Comparison of ENCODE assay signal across 8 cellular contexts in the genomic region with DNA sequence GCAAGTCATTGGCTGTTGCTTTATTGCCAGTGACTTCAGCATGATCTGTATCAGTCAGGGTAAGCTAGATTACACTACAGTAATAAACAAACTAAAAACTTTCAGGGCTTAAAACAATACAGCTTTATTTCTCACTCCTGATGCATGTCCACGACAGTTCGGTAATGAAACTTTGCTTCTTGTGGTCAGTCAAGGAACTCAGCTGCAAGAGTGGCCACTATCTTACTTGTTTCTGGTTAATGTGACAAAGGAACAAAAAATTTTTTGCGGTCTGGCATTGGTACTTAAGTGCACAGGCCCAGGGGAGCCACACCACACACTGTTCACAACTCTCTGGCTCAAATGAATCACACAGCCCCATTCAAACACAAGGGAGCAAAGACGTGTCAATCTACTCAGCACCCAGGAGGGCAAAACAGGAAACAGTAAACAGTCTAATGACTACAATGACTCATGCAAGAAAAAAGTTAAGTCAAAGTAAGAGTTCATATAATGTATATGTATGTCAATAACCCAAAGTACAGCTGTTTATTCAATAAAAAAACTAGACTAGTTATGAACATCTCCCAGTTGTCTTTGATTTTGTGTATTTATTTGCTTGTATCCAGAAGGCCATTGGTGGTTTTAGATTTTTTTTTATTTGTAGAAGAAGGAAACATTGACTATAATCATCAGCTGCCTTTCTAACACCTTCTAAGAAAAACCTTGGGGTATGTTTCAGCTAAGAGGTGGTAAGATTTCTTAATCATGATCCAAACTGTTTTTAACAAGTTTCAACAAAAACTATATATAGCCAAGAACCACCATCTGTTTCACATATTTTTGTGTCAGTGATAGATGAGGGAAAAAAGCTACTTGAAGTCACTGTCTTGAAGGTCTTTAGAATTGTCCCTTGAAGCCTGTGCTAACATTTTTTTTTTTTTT.
DNase-seq lines count a peak whose midpoint lies in the region; ATAC-seq, FAIRE-seq and TF ChIP-seq lines count a peak whose summit lies in the region.

No MANE protein-coding gene starts in this region.

- H3K27me3 Mint-ChIP-seq in activated naive CD4-positive, alpha-beta T cell treated with anti-CD3 and anti-CD28 coated beads, Interleukin-2, amount 50 U/mL, for 24 hours = peaks cover 2% of the 10 kb centered on the region

- no peaks in the 10 kb centered on the region for H3K27me3 ChIP-seq in HepG2 (ENCODE audit: control insufficient read depth in 1 of 2, insufficient read depth in 2 of 2, low read length in 2 of 2)

- WGBS in HepG2 (ENCODE audit: low lambda C conversion rate) = 0% methylated on average over 4 of the region's 4 CpGs

- no peak for TF ChIP-seq RAD21 in HepG2 (CRISPR knock-in tag; IDR thresholded peaks at IDR 0.05)

- no peak for TF ChIP-seq POLR2A in HepG2 (IDR thresholded peaks at IDR 0.05; ENCODE audit: insufficient read depth in 1 of 2, low read depth in 2 of 2, low read length in 2 of 2)

- H3K36me3 ChIP-seq in HepG2 (replicated peaks in 1 of 2; ENCODE audit: control insufficient read depth in 1 of 2, insufficient read depth in 2 of 2, low read length in 2 of 2) = no peaks in the 10 kb centered on the region

- no peaks in the 10 kb centered on the region for H3K36me3 Mint-ChIP-seq in activated naive CD4-positive, alpha-beta T cell treated with anti-CD3 and anti-CD28 coated beads, Interleukin-2, amount 50 U/mL, for 24 hours

- intact Hi-C loops in HepG2 (cut with micrococcal nuclease; ENCODE audit: unreplicated experiment) = no loop called here

- peaks cover 19% of the 10 kb centered on the region for H3K4me1 Mint-ChIP-seq in activated naive CD4-positive, alpha-beta T cell treated with anti-CD3 and anti-CD28 coated beads, Interleukin-2, amount 50 U/mL, for 24 hours

- no peak overlapping the region for H3K4me3 Mint-ChIP-seq in activated naive CD4-positive, alpha-beta T cell treated with anti-CD3 and anti-CD28 coated beads, Interleukin-2, amount 50 U/mL, for 24 hours

- H3K4me1 ChIP-seq in HepG2 (ENCODE audit: insufficient read depth, low read length) = no peaks in the 10 kb centered on the region

- DNase-seq in HEK293T (ENCODE audit: extremely low spot score) (no peak), NAMALWA (ENCODE audit: low spot score) (peak; percentile 69), HepG2 (ENCODE audit: low spot score) (no peak), NCI-H2029 (lab: John Stamatoyannopoulos, UW) (no peak), NCI-H526 (lab: John Stamatoyannopoulos, UW) (no peak)
- DNase-seq in stimulated activated naive CD8-positive, alpha-beta T cell treated with anti-CD3 and anti-CD28 coated beads, Interleukin-15, Interleukin-2, amounts not matched to agents 100 U/mL and 50 U/mL, for 24 hours = peak; percentile 54

- H3K27ac Mint-ChIP-seq in activated naive CD4-positive, alpha-beta T cell treated with anti-CD3 and anti-CD28 coated beads, Interleukin-2, amount 50 U/mL, for 24 hours = peak overlapping the region; percentile 66

- no peaks in the 10 kb centered on the region for H3K9me3 ChIP-seq in HepG2 (ENCODE audit: low read length)

- POLR2A ChIA-PET in HEK293T (lab: Yijun Ruan, JAX) = no interaction called here
- POLR2A ChIA-PET in HepG2 (lab: Yijun Ruan, JAX) = no interaction called here

- in situ Hi-C loops in HepG2 (cut with HindIII; ENCODE audit: extremely low pct_ligation_motif_present, low pct_unique_long_range_greater_than_20kb) = no loop called here

- H3K4me3 ChIP-seq in HepG2 (replicated peaks in 1 of 3; ENCODE audit: insufficient read depth in 1 of 3, low read depth in 2 of 3, low read length in 3 of 3) = no peak overlapping the region

- H3K4me2 ChIP-seq in HepG2 (ENCODE audit: low read depth, low read length) = no peak overlapping the region

- CTCF ChIA-PET in HEK293T (lab: Yijun Ruan, JAX) = interaction anchor here (0.6 kb wide), 1 partner anchor 151 kb away, joined by 3 read pairs; no protein-coding TSS in a partner anchor
- CTCF ChIA-PET in HepG2 (lab: Yijun Ruan, JAX; ENCODE audit: low intra/inter-chr PET ratio, low total read pairs) = no interaction called here

- no peaks in the 10 kb centered on the region for H4K20me1 ChIP-seq in HepG2 (ENCODE audit: insufficient read depth, low read length)

- no peak overlapping the region for H3K9ac ChIP-seq in HepG2 (ENCODE audit: insufficient read depth, low read depth, low read length)

- H3K79me2 ChIP-seq in HepG2 (ENCODE audit: insufficient read depth, low read length) = no peaks in the 10 kb centered on the region

- TF ChIP-seq EP300 in HepG2 (IDR thresholded peaks at IDR 0.05; ENCODE audit: low read depth in 2 of 2, low read length in 2 of 2) (no peak), HepG2 (CRISPR knock-in tag; IDR thresholded peaks at IDR 0.05; ENCODE audit: borderline replicate concordance) (no peak)

- no peak for FAIRE-seq in HepG2 (lab: Jason Lieb, UNC)

- no TSS peak for BruUV-seq in HepG2 (replicated peaks; lab: Mats Ljungman, UMichigan)

- H3K9me3 Mint-ChIP-seq in activated naive CD4-positive, alpha-beta T cell treated with anti-CD3 and anti-CD28 coated beads, Interleukin-2, amount 50 U/mL, for 24 hours = no peaks in the 10 kb centered on the region

- H2AFZ ChIP-seq in HepG2 (ENCODE audit: low read length) = no peak overlapping the region

- TF ChIP-seq CTCF in HepG2 (CRISPR knock-in tag; IDR thresholded peaks at IDR 0.05) = no peak

- no peak overlapping the region for H3K27ac ChIP-seq in HepG2 (ENCODE audit: extremely low read length, insufficient read depth, low read length)

- peak; percentile 99 for ATAC-seq in GM18499 (IDR thresholded peaks at IDR 0.05; ENCODE audit: insufficient read depth, unreplicated experiment)
- ATAC-seq in HepG2 = peak; percentile 63; the same call in 2 of the 3 replicates
- peak; percentile 99 for ATAC-seq in stimulated activated naive CD8-positive, alpha-beta T cell treated with anti-CD3 and anti-CD28 coated beads, Interleukin-15, Interleukin-2, amounts not matched to agents 100 U/mL and 50 U/mL, for 24 hours

TF ChIP-seq in HEK293T, 16 proteins besides CTCF, POLR2A, EP300 and RAD21:
- TF ChIP-seq FOXK2 (IDR thresholded peaks at IDR 0.05) = no peak
- no peak for TF ChIP-seq FOXA1 (IDR thresholded peaks at IDR 0.05)
- TF ChIP-seq SUZ12 (IDR thresholded peaks at IDR 0.05) = no peak
- no peak for TF ChIP-seq ELF4 (IDR thresholded peaks at IDR 0.05)
- TF ChIP-seq PKNOX1 (IDR thresholded peaks at IDR 0.05) = 0 out of 2 replicates have a peak, but pooled peaks have one; percentile 9
- TF ChIP-seq ZNF384 (IDR thresholded peaks at IDR 0.05) = no peak
- TF ChIP-seq FOXM1 (IDR thresholded peaks at IDR 0.05; ENCODE audit: borderline replicate concordance) = no peak
- TF ChIP-seq LEF1 (IDR thresholded peaks at IDR 0.05; ENCODE audit: borderline replicate concordance) = no peak

TF ChIP-seq in HepG2, 621 proteins besides CTCF, POLR2A, EP300 and RAD21:
- TF ChIP-seq, protein P1, sequence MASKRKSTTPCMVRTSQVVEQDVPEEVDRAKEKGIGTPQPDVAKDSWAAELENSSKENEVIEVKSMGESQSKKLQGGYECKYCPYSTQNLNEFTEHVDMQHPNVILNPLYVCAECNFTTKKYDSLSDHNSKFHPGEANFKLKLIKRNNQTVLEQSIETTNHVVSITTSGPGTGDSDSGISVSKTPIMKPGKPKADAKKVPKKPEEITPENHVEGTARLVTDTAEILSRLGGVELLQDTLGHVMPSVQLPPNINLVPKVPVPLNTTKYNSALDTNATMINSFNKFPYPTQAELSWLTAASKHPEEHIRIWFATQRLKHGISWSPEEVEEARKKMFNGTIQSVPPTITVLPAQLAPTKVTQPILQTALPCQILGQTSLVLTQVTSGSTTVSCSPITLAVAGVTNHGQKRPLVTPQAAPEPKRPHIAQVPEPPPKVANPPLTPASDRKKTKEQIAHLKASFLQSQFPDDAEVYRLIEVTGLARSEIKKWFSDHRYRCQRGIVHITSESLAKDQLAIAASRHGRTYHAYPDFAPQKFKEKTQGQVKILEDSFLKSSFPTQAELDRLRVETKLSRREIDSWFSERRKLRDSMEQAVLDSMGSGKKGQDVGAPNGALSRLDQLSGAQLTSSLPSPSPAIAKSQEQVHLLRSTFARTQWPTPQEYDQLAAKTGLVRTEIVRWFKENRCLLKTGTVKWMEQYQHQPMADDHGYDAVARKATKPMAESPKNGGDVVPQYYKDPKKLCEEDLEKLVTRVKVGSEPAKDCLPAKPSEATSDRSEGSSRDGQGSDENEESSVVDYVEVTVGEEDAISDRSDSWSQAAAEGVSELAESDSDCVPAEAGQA (IDR thresholded peaks at IDR 0.05; ENCODE audit: low read depth) = no peak
- TF ChIP-seq, protein P1 (CRISPR knock-in tag; IDR thresholded peaks at IDR 0.05; ENCODE audit: borderline replicate concordance) = no peak
- TF ChIP-seq FOSL2 (CRISPR knock-in tag; IDR thresholded peaks at IDR 0.05) = 0 out of 2 replicates have a peak, but pooled peaks have one; percentile 11

Comparison
In these comparisons a context has a peak if more than half of its experiments do, and no peak if none do; other contexts are left out.
1. DNase-seq: peak in NAMALWA (single experiment) and stimulated activated naive CD8-positive, alpha-beta T cell treated with anti-CD3 and anti-CD28 coated beads, Interleukin-15, Interleukin-2, amounts not matched to agents 100 U/mL and 50 U/mL, for 24 hours (single experiment); none in HEK293T (single experiment), HepG2 (single experiment), NCI-H2029 (single experiment) and NCI-H526 (0 of 2).
2. Peak in every context shown above with its lines, with median percentiles within 50 percentile points of each other: ATAC-seq.